12 cellular contexts compared by ENCODE assay signal in the genomic region with DNA sequence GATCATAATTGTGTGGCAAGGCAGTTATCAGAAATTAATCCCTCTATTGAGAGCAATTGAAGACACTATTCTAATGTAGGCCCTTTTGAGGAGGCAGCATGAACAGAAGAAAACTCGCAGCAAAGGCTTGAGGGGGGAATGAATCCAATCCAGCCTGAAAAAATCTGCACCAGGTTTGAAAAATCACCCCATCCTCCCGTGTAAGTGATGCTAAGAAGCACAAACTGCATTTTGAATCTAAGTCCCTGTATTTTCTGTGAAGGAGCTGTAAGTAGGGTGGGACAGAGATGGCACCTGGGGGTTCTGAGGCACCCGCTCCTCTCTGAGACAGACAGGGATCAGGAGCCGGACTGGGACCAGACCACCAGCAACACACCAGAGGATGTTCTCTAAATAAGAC.
A peak's percentile ranks its signal among the peaks of the same experiment; 100 is the strongest.
DNase-seq lines count a peak whose midpoint lies in the region; ATAC-seq and TF ChIP-seq lines count a peak whose summit lies in the region.
"Had no signal": no experiment of that assay in that cellular context is flagged by ENCODE, and none has a peak within 500 bp of the region (broad histone marks: within the 10 kb centered on the region; RNA-seq: fewer than 3 reads in every experiment).

A gene (plus strand): TSS at position 241 of the 400 bp plus-strand sequence. CDS start 161 bp downstream, outside the sequence.

- H3K27me3 ChIP-seq in MM.1S (replicated peaks; ENCODE audit: insufficient read depth, low read length) = no peaks in the 10 kb centered on the region

- TF ChIP-seq CTCF in MM.1S (IDR thresholded peaks at IDR 0.05; ENCODE audit: low read length) = no peak

- H3K27ac ChIP-seq in MM.1S (ENCODE audit: low read length) = no peak within 1 kb of the TSS
- H3K27ac ChIP-seq: SJSA1 had no signal

- H3K9ac ChIP-seq in MM.1S (ENCODE audit: low read length) = no peak within 1 kb of the TSS

- H3K9me2 ChIP-seq in MM.1S (replicated peaks; ENCODE audit: insufficient read depth, low read length) = no peaks in the 10 kb centered on the region

- no peaks in the 10 kb centered on the region for H3F3A ChIP-seq in MM.1S (ENCODE audit: insufficient read depth, low read length)

- DNase-seq in AG08395 (ENCODE audit: low spot score) (peak; percentile 14), MM.1S (peak; percentile 6), hepatic stellate cell (ENCODE audit: low spot score) (peak; percentile 0), HCEC 1CT (no peak), GM19238 (ENCODE audit: insufficient read length, low spot score) (no peak)
- DNase-seq in effector CD4-positive, alpha-beta T cell = no peak
- DNase-seq: activated CD4-positive, alpha-beta T cell treated with anti-CD3 and anti-CD28 coated beads, Interleukin-2, amount 50 U/mL, for 1 hour; activated naive CD4-positive, alpha-beta T cell treated with anti-CD3 and anti-CD28 coated beads for 36 hours; dermis blood vessel endothelial cell had no signal

- ATAC-seq in SK-N-SH treated with all-trans-retinoic acid at 6 μM for 48 hours (peak; percentile 78), HG03095 (IDR thresholded peaks at IDR 0.05; ENCODE audit: unreplicated experiment) (no peak)

- no peaks in the 10 kb centered on the region for H3K9me3 ChIP-seq in MM.1S (replicated peaks; ENCODE audit: insufficient read depth, low read length)
- H3K9me3 ChIP-seq: SJSA1 had no signal

- H3K4me3 ChIP-seq in MM.1S (ENCODE audit: low read length) = no peak within 1 kb of the TSS
- H3K4me3 ChIP-seq: SJSA1 had no signal

- H2AFZ ChIP-seq in MM.1S (ENCODE audit: low read length) = no peak within 1 kb of the TSS

- H3K36me3 ChIP-seq in MM.1S (replicated peaks; ENCODE audit: insufficient read depth, low read length) = no peaks in the 10 kb centered on the region
- H3K36me3 ChIP-seq: SJSA1 had no signal

- H3K79me2 ChIP-seq in MM.1S (ENCODE audit: low read length) = no peaks in the 10 kb centered on the region

- H3K4me1 ChIP-seq in MM.1S (ENCODE audit: low read length) = no peaks in the 10 kb centered on the region
- H3K4me1 ChIP-seq: SJSA1 had no signal

- no peak within 1 kb of the TSS for H3K4me2 ChIP-seq in MM.1S (ENCODE audit: low read depth, low read length)

- H4K20me1 ChIP-seq in MM.1S (ENCODE audit: insufficient read depth, low read length) = no peaks in the 10 kb centered on the region

TF ChIP-seq in SK-N-SH treated with all-trans-retinoic acid at 6 μM for 48 hours, 23 proteins besides CTCF, POLR2A, EP300 and RAD21:
- no peak for TF ChIP-seq ISL1 (CRISPR knock-in tag; IDR thresholded peaks at IDR 0.05)
- TF ChIP-seq PPARA (CRISPR knock-in tag; IDR thresholded peaks at IDR 0.05; ENCODE audit: borderline replicate concordance) = no peak
- TF ChIP-seq SNAI2 (CRISPR knock-in tag; IDR thresholded peaks at IDR 0.05) = no peak
- TF ChIP-seq CSDC2 (CRISPR knock-in tag; IDR thresholded peaks at IDR 0.05) = no peak
- TF ChIP-seq GLIS3 (CRISPR knock-in tag; IDR thresholded peaks at IDR 0.05) = no peak
- no peak for TF ChIP-seq ARNTL (CRISPR knock-in tag; IDR thresholded peaks at IDR 0.05; ENCODE audit: borderline replicate concordance, low read depth)
- TF ChIP-seq BACH2 (CRISPR knock-in tag; IDR thresholded peaks at IDR 0.05; ENCODE audit: borderline replicate concordance) = no peak
- no peak for TF ChIP-seq ZNF8 (CRISPR knock-in tag; IDR thresholded peaks at IDR 0.05)
- no peak for TF ChIP-seq TCF4 (CRISPR knock-in tag; IDR thresholded peaks at IDR 0.05; ENCODE audit: borderline replicate concordance)
- TF ChIP-seq ESRRG (CRISPR knock-in tag; IDR thresholded peaks at IDR 0.05) = no peak
- TF ChIP-seq, protein P1, sequence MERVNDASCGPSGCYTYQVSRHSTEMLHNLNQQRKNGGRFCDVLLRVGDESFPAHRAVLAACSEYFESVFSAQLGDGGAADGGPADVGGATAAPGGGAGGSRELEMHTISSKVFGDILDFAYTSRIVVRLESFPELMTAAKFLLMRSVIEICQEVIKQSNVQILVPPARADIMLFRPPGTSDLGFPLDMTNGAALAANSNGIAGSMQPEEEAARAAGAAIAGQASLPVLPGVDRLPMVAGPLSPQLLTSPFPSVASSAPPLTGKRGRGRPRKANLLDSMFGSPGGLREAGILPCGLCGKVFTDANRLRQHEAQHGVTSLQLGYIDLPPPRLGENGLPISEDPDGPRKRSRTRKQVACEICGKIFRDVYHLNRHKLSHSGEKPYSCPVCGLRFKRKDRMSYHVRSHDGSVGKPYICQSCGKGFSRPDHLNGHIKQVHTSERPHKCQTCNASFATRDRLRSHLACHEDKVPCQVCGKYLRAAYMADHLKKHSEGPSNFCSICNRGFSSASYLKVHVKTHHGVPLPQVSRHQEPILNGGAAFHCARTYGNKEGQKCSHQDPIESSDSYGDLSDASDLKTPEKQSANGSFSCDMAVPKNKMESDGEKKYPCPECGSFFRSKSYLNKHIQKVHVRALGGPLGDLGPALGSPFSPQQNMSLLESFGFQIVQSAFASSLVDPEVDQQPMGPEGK (CRISPR knock-in tag; IDR thresholded peaks at IDR 0.05; ENCODE audit: borderline replicate concordance) = no peak
TF ChIP-seq in SK-N-SH treated with all-trans-retinoic acid at 6 μM for 48 hours: peak in this region for 0.

Comparison
In these comparisons a context has a peak if more than half of its experiments do, and no peak if none do; other contexts are left out.
1. DNase-seq: peak in AG08395 (single experiment), MM.1S (single experiment) and hepatic stellate cell (single experiment); none in HCEC 1CT (single experiment), GM19238 (single experiment) and effector CD4-positive, alpha-beta T cell (single experiment).